Comparison of ENCODE assay signal across 8 cellular contexts in genomic region chr4:173334085-173334890, GRCh38. TPM values are rescaled to one million over a fixed set of nuclear protein-coding genes. Genes with fewer than 3 reads are reported as not detected.
DNase-seq lines count a peak whose midpoint lies in the region; ATAC-seq and TF ChIP-seq lines count a peak whose summit lies in the region.

Gene HMGB2 (minus strand): TSS chr4:173334358. CDS start chr4:173333649, 709 bp downstream.

- dilution Hi-C loops in mammary epithelial cell (cut with HindIII; ENCODE audit: low sequenced_read_pairs), result no loop called here

- H3K9ac ChIP-seq in mammary epithelial cell (ENCODE audit: insufficient read depth, low read length), result peak within 1 kb of the TSS; percentile 99
- H3K9ac ChIP-seq in skeletal muscle tissue (ENCODE audit: low read depth in 1 of 3, low read length in 3 of 3), result peak within 1 kb of the TSS; percentile 99

- peak within 1 kb of the TSS; percentile 99 for H3K4me2 ChIP-seq in mammary epithelial cell (ENCODE audit: insufficient read depth, low read depth, low read length)

- no TSS peak for BruUV-seq in mammary epithelial cell (replicated peaks; lab: Mats Ljungman, UMichigan)

- TF ChIP-seq CTCF in WERI-Rb-1 (IDR thresholded peaks at IDR 0.05; ENCODE audit: low read depth, low read length) (no peak), mammary epithelial cell (conservative IDR thresholded peaks at IDR 0.05 in 1 of 2, IDR thresholded peaks at IDR 0.05 in 1 of 2; ENCODE audit: extremely low read depth in 1 of 2, insufficient read depth in 1 of 2, low read depth in 1 of 2, low read length in 2 of 2) (no peak)

- peak within 1 kb of the TSS; percentile 86 for H2AFZ ChIP-seq in mammary epithelial cell (ENCODE audit: low read depth, low read length)

- H3K27me3 ChIP-seq in WERI-Rb-1 (ENCODE audit: insufficient read depth, low read depth, severe bottlenecking) (no peaks in the 10 kb centered on the region), mammary epithelial cell (ENCODE audit: insufficient read depth, low read length) (no peaks in the 10 kb centered on the region), skeletal muscle tissue (ENCODE audit: control insufficient read depth in 3 of 3, insufficient read depth in 3 of 3, low read length in 3 of 3) (no peaks in the 10 kb centered on the region)

- in situ Hi-C loops in ACHN (cut with HindIII; ENCODE audit: low pct_ligation_motif_present, low pct_unique_long_range_greater_than_20kb, low sequenced_read_pairs), result no loop called here
- in situ Hi-C loops in mammary epithelial cell (cut with MboI; ENCODE audit: low sequenced_read_pairs in 2 of 2), result loop anchor here in 1 of 2 donors (5.0 to 10.0 kb wide), 2 partner anchors 33 to 81 kb away; no protein-coding TSS in a partner anchor

- H4K20me1 ChIP-seq in mammary epithelial cell (ENCODE audit: insufficient read depth, low read length), result no peaks in the 10 kb centered on the region

- CTCF ChIA-PET in mammary epithelial cell (lab: Charles Lee; ENCODE audit: low non-redundant PET), result no interaction called here

- peak within 1 kb of the TSS; percentile 89 for H3K4me3 ChIP-seq in WERI-Rb-1 (ENCODE audit: low read depth, low read length)
- H3K4me3 ChIP-seq in mammary epithelial cell (replicated peaks in 1 of 3; ENCODE audit: insufficient read depth in 1 of 3, low read depth in 2 of 3, low read length in 3 of 3), result peak within 1 kb of the TSS; percentile 98 to 99 (median 98)
- peak within 1 kb of the TSS; percentile 90 for H3K4me3 ChIP-seq in iPS-18c (ENCODE audit: insufficient read depth, low read depth, low read length)
- peak within 1 kb of the TSS; percentile 94 to 98 (median 94) for H3K4me3 ChIP-seq in skeletal muscle tissue (ENCODE audit: low read length in 3 of 3)

- WGBS in mammary epithelial cell (ENCODE audit: low coverage, missing lambda C conversion rate), result 4% methylated on average over 27 of the region's 61 CpGs

- H3K27ac ChIP-seq in WERI-Rb-1, result peak within 1 kb of the TSS; percentile 99
- peak within 1 kb of the TSS; percentile 98 for H3K27ac ChIP-seq in mammary epithelial cell (ENCODE audit: insufficient read depth, low read depth, low read length)
- peak within 1 kb of the TSS; percentile 99 for H3K27ac ChIP-seq in skeletal muscle tissue (ENCODE audit: low read depth, low read length)

- H3K79me2 ChIP-seq in mammary epithelial cell (ENCODE audit: insufficient read depth, low read length), result peaks cover 45% of the 10 kb centered on the region

- no peaks in the 10 kb centered on the region for H3K9me3 ChIP-seq in WERI-Rb-1 (ENCODE audit: severe bottlenecking)
- H3K9me3 ChIP-seq in mammary epithelial cell (replicated peaks; ENCODE audit: insufficient read depth, low read length), result no peaks in the 10 kb centered on the region
- no peaks in the 10 kb centered on the region for H3K9me3 ChIP-seq in iPS-18c (ENCODE audit: control insufficient read depth, insufficient read depth, low read length)
- no peaks in the 10 kb centered on the region for H3K9me3 ChIP-seq in skeletal muscle tissue (ENCODE audit: control insufficient read depth in 3 of 3, low read length in 3 of 3)

- intact Hi-C loops in mammary epithelial cell (cut with micrococcal nuclease), result loop anchor here (1.0 to 10.0 kb wide), 3 partner anchors 35 to 951 kb away; partner anchors contain the start of genes CEP44 and FBXO8

- ATAC-seq in GM18873 (IDR thresholded peaks at IDR 0.05; ENCODE audit: low FRiP score, unreplicated experiment), result peak; percentile 92
- ATAC-seq in HG03139 (IDR thresholded peaks at IDR 0.05; ENCODE audit: unreplicated experiment), result peak; percentile 91

- DNase-seq in ACHN (peak; percentile 98), NCI-H2227 (lab: John Stamatoyannopoulos, UW; ENCODE audit: unreplicated experiment) (peak; percentile 98), WERI-Rb-1 (peak; percentile 100), mammary epithelial cell (peak; percentile 100)

- peaks cover 9% of the 10 kb centered on the region for H3K4me1 ChIP-seq in mammary epithelial cell (ENCODE audit: insufficient read depth, low read length)
- H3K4me1 ChIP-seq in skeletal muscle tissue (ENCODE audit: control insufficient read depth in 3 of 3, insufficient read depth in 3 of 3, low read length in 3 of 3), result peaks cover 11 to 14% (median 13%) of the 10 kb centered on the region in 3 donors

- H3K36me3 ChIP-seq in WERI-Rb-1 (peaks cover 50% of the 10 kb centered on the region), mammary epithelial cell (ENCODE audit: insufficient read depth, low read length) (peaks cover 23% of the 10 kb centered on the region), skeletal muscle tissue (ENCODE audit: control insufficient read depth in 3 of 3, insufficient read depth in 3 of 3, low read length in 3 of 3) (peaks cover 0 to 18% (median 12%) of the 10 kb centered on the region in 3 donors)

RNA-seq across cellular contexts. Expression of gene HMGB2, which starts in this region (rescaled TPM):
- total RNA-seq in mammary epithelial cell (10 to 100 TPM in 1 of 2 donors, 1 to 10 TPM in 1; 9.8 to 73.9 TPM), skeletal muscle tissue (39.7 TPM)
- 62.5 TPM for polyA plus RNA-seq in mammary epithelial cell
- 17.8 TPM for polyA minus RNA-seq in mammary epithelial cell

Comparison
In these comparisons a context has a peak if more than half of its experiments do, and no peak if none do; other contexts are left out.
1. Peak in every context shown above with its lines: DNase-seq, ATAC-seq, H3K4me3 ChIP-seq and H3K27ac ChIP-seq.